ENCODE assay signal across 8 cellular contexts in genomic region chr17:42400844-42401365, GRCh38. TPM values are rescaled to one million over a fixed set of nuclear protein-coding genes. Genes with fewer than 3 reads are reported as not detected.
DNase-seq lines count a peak whose midpoint lies in the region; ATAC-seq and TF ChIP-seq lines count a peak whose summit lies in the region.
"Not testable (repeated sequence)": the region's sequence is repeated elsewhere in the genome, so short reads cannot be mapped to it uniquely, and the experiment has no call there.
"Had no signal": no experiment of that assay in that cellular context is flagged by ENCODE, and none has a peak within 500 bp of the region (broad histone marks: within the 10 kb centered on the region; RNA-seq: fewer than 3 reads in every experiment).

No MANE protein-coding gene starts in this region.

- not testable (repeated sequence) for DNase-seq in activated CD8-positive, alpha-beta T cell treated with anti-CD3 and anti-CD28 coated beads for 36 hours; chondrocyte (ENCODE audit: low spot score); left ventricle myocardium inferior; psoas muscle; thoracic aorta (ENCODE audit: low spot score)
- peak; percentile 3 for DNase-seq in lower lobe of right lung

- H3K36me3 ChIP-seq in HEK293 (ENCODE audit: control insufficient read depth in 2 of 2, insufficient read depth in 1 of 2, low read length in 2 of 2) = not testable (repeated sequence)
- peaks cover 30% of the 10 kb centered on the region for H3K36me3 ChIP-seq in left ventricle myocardium inferior
- peaks cover 34% of the 10 kb centered on the region for H3K36me3 ChIP-seq in lower lobe of right lung
- peaks cover 0 to 35% of the 10 kb centered on the region in 2 donors for H3K36me3 ChIP-seq in psoas muscle (ENCODE audit: insufficient read depth in 1 of 2, low read depth in 1 of 2)
- H3K36me3 ChIP-seq in thoracic aorta = peaks cover 20% of the 10 kb centered on the region

- peaks cover 31% of the 10 kb centered on the region for H3K4me1 Mint-ChIP-seq in activated CD8-positive, alpha-beta T cell treated with anti-CD3 and anti-CD28 coated beads for 36 hours (ENCODE audit: low read depth)
- peaks cover 50% of the 10 kb centered on the region for H3K4me1 Mint-ChIP-seq in chondrocyte (ENCODE audit: low read depth)

- not testable (repeated sequence) for H3K4me3 Mint-ChIP-seq in activated CD8-positive, alpha-beta T cell treated with anti-CD3 and anti-CD28 coated beads for 36 hours; chondrocyte (ENCODE audit: unreplicated experiment)

- not testable (repeated sequence) for H3K36me3 Mint-ChIP-seq in activated CD8-positive, alpha-beta T cell treated with anti-CD3 and anti-CD28 coated beads for 36 hours (ENCODE audit: low read depth)
- peaks cover 15% of the 10 kb centered on the region for H3K36me3 Mint-ChIP-seq in chondrocyte (ENCODE audit: low read depth)

- not testable (repeated sequence) for H3K4me3 ChIP-seq in HEK293 (ENCODE audit: low read depth, low read length); left ventricle myocardium inferior; lower lobe of right lung; psoas muscle; thoracic aorta

- CTCF ChIA-PET in HEK293 (lab: Yijun Ruan, JAX) = interaction anchor here (3.3 to 13.6 kb wide), 2 partner anchors 12 to 82 kb away, joined by 10 to 378 read pairs; partner anchors contain the start of gene STAT3
- CTCF ChIA-PET in activated CD8-positive, alpha-beta T cell treated with anti-CD3 and anti-CD28 coated beads for 36 hours (lab: Charles Lee) = interaction anchor here (3.0 to 32.2 kb wide), 3 partner anchors 8 to 179 kb away, joined by 11 to 968 read pairs (median 140); partner anchors contain the start of gene STAT3

- not testable (repeated sequence) for H3K27me3 ChIP-seq in left ventricle myocardium inferior (ENCODE audit: low read depth); lower lobe of right lung (ENCODE audit: low read depth); psoas muscle (ENCODE audit: insufficient read depth in 3 of 3, low read length in 2 of 3); thoracic aorta (replicated peaks; ENCODE audit: insufficient read depth)

- H3K27ac ChIP-seq in HEK293 (ENCODE audit: extremely low read depth, low read depth, low read length); lower lobe of right lung: not testable (repeated sequence)
- H3K27ac ChIP-seq in left ventricle myocardium inferior (replicated peaks) (peak overlapping the region; percentile 72), psoas muscle (peak overlapping the region; percentile 53), thoracic aorta (peak overlapping the region; percentile 24 to 33)

- peak overlapping the region; percentile 46 for H3K27ac Mint-ChIP-seq in activated CD8-positive, alpha-beta T cell treated with anti-CD3 and anti-CD28 coated beads for 36 hours
- H3K27ac Mint-ChIP-seq in chondrocyte (ENCODE audit: unreplicated experiment) = peak overlapping the region; percentile 66

- not testable (repeated sequence) for H3K9me3 ChIP-seq in HEK293 (ENCODE audit: control insufficient read depth, insufficient read depth, low read depth, low read length); left ventricle myocardium inferior (replicated peaks); lower lobe of right lung; psoas muscle; thoracic aorta

- intact Hi-C loops in activated CD8-positive, alpha-beta T cell treated with anti-CD3 and anti-CD28 coated beads for 36 hours (cut with micrococcal nuclease); left ventricle myocardium inferior (cut with micrococcal nuclease); lower lobe of right lung (cut with DNase I): not testable (repeated sequence)
- intact Hi-C loops in psoas muscle (cut with DNase I) = loop anchor here in 1 of 2 donors (10.0 kb wide), 2 partner anchors 186 to 286 kb away; partner anchors contain the start of gene DHX58

- WGBS in psoas muscle, 3 donors = 47 to 57% (median 54%) methylated on average over 8 of the region's 8 CpGs

- not testable (repeated sequence) for H3K9me3 Mint-ChIP-seq in activated CD8-positive, alpha-beta T cell treated with anti-CD3 and anti-CD28 coated beads for 36 hours; chondrocyte (ENCODE audit: low read depth)

- H3K27me3 Mint-ChIP-seq in activated CD8-positive, alpha-beta T cell treated with anti-CD3 and anti-CD28 coated beads for 36 hours; chondrocyte (ENCODE audit: low read depth): not testable (repeated sequence)

- not testable (repeated sequence) for H3K4me1 ChIP-seq in HEK293 (ENCODE audit: control insufficient read depth, insufficient read depth, low read length)
- H3K4me1 ChIP-seq in left ventricle myocardium inferior = peaks cover 73% of the 10 kb centered on the region
- H3K4me1 ChIP-seq in lower lobe of right lung = peaks cover 54% of the 10 kb centered on the region
- peaks cover 13% of the 10 kb centered on the region for H3K4me1 ChIP-seq in psoas muscle
- H3K4me1 ChIP-seq in thoracic aorta (ENCODE audit: control insufficient read depth in 1 of 2, low read depth in 2 of 2) = peaks cover 5 to 28% of the 10 kb centered on the region in 2 donors

- not testable (repeated sequence) for TF ChIP-seq CTCF in HEK293 (tag by site-specific recombination; IDR thresholded peaks at IDR 0.05); activated CD8-positive, alpha-beta T cell treated with anti-CD3 and anti-CD28 coated beads for 36 hours (IDR thresholded peaks at IDR 0.05); chondrocyte (IDR thresholded peaks at IDR 0.05); left ventricle myocardium inferior (IDR thresholded peaks at IDR 0.05; ENCODE audit: borderline replicate concordance); lower lobe of right lung (IDR thresholded peaks at IDR 0.05); psoas muscle (IDR thresholded peaks at IDR 0.05); thoracic aorta (IDR thresholded peaks at IDR 0.05)

- not testable (repeated sequence) for ATAC-seq in activated CD8-positive, alpha-beta T cell treated with anti-CD3 and anti-CD28 coated beads for 36 hours; thoracic aorta (ENCODE audit: insufficient number of reproducible peaks, low FRiP score, low read depth)
- peak in 1 of 2 donors; percentile 48 for ATAC-seq in lower lobe of right lung
- peak in 3 of 4 donors; percentile 14 to 66 (median 57) for ATAC-seq in psoas muscle

- POLR2A ChIA-PET in HEK293 (lab: Yijun Ruan, JAX) = interaction anchor here (0.7 to 0.9 kb wide), 2 partner anchors 22 to 78 kb away, joined by 3 read pairs; partner anchors contain the start of gene CAVIN1
- POLR2A ChIA-PET in activated CD8-positive, alpha-beta T cell treated with anti-CD3 and anti-CD28 coated beads for 36 hours (lab: Charles Lee) = interaction anchor here (2.6 kb wide), 1 partner anchor 12 kb away, joined by 9 read pairs; the partner anchor contains the start of gene STAT3

TF ChIP-seq in HEK293, 187 proteins besides CTCF, POLR2A, EP300 and RAD21:
- TF ChIP-seq KLF1 (tag by site-specific recombination; IDR thresholded peaks at IDR 0.05) = 0 out of 2 replicates have a peak, but pooled peaks have one; percentile 11

RNA-seq across cellular contexts. Expression of gene STAT3, which starts 12.7 kb away (rescaled TPM):
- total RNA-seq in activated CD8-positive, alpha-beta T cell treated with anti-CD3 and anti-CD28 coated beads for 36 hours = 100 to 1,000 TPM; 276 to 286 TPM
- 164 to 203 TPM (median 164 TPM) in 3 replicates for total RNA-seq in chondrocyte
- total RNA-seq in left ventricle myocardium inferior = 116 TPM
- total RNA-seq in lower lobe of right lung = 278 TPM
- total RNA-seq in psoas muscle = 100 to 1,000 TPM in 3 of 4 donors, 10 to 100 TPM in 1; 67.3 to 279 (median 220) TPM
- polyA plus RNA-seq in psoas muscle = 100 to 1,000 TPM in 1 of 3 donors, 10 to 100 TPM in 2; 95.6 to 111 (median 97.8) TPM
- 100 to 1,000 TPM; 217 to 360 TPM for total RNA-seq in thoracic aorta
- total RNA-seq: PC-3 had no signal

RNA-seq across cellular contexts. Expression of gene CAVIN1, which starts 22.2 kb away (rescaled TPM):
- total RNA-seq in activated CD8-positive, alpha-beta T cell treated with anti-CD3 and anti-CD28 coated beads for 36 hours = 1 to 10 TPM; 1.8 to 2.0 TPM
- total RNA-seq in chondrocyte (501 to 877 TPM (median 874 TPM) in 3 replicates), left ventricle myocardium inferior (205 TPM), lower lobe of right lung (269 TPM), psoas muscle (100 to 1,000 TPM; 109 to 151 (median 128) TPM), thoracic aorta (100 to 1,000 TPM; 579 to 938 TPM)
- polyA plus RNA-seq in psoas muscle = 10 to 100 TPM; 69.5 to 92.6 (median 92.0) TPM
- total RNA-seq: PC-3 had no signal

RNA-seq across cellular contexts. Expression of gene ATP6V0A1, which starts 57.8 kb away (rescaled TPM):
- total RNA-seq in activated CD8-positive, alpha-beta T cell treated with anti-CD3 and anti-CD28 coated beads for 36 hours = 1 to 10 TPM; 5.8 to 7.1 TPM
- total RNA-seq in chondrocyte (49.9 to 63.4 TPM (median 61.3 TPM) in 3 replicates), left ventricle myocardium inferior (25.6 TPM), lower lobe of right lung (107 TPM), psoas muscle (100 to 1,000 TPM in 2 of 4 donors, 10 to 100 TPM in 2; 41.1 to 116 (median 89.6) TPM), thoracic aorta (10 to 100 TPM; 63.2 to 95.6 TPM)
- polyA plus RNA-seq in psoas muscle = 10 to 100 TPM; 51.7 to 62.7 (median 61.0) TPM

Comparison
In these comparisons a context has a peak if more than half of its experiments do, and no peak if none do; other contexts are left out.
1. RNA of gene CAVIN1, which starts 22.2 kb away (total RNA-seq): 579 to 938 TPM in thoracic aorta, 501 to 877 TPM in chondrocyte, 269 TPM in lower lobe of right lung (single experiment), 205 TPM in left ventricle myocardium inferior (single experiment) and 109 to 151 TPM in psoas muscle; 1.8 to 2.0 TPM in activated CD8-positive, alpha-beta T cell treated with anti-CD3 and anti-CD28 coated beads for 36 hours; every median in the first group is over 10 times any median in the second.